In the genomic region with DNA sequence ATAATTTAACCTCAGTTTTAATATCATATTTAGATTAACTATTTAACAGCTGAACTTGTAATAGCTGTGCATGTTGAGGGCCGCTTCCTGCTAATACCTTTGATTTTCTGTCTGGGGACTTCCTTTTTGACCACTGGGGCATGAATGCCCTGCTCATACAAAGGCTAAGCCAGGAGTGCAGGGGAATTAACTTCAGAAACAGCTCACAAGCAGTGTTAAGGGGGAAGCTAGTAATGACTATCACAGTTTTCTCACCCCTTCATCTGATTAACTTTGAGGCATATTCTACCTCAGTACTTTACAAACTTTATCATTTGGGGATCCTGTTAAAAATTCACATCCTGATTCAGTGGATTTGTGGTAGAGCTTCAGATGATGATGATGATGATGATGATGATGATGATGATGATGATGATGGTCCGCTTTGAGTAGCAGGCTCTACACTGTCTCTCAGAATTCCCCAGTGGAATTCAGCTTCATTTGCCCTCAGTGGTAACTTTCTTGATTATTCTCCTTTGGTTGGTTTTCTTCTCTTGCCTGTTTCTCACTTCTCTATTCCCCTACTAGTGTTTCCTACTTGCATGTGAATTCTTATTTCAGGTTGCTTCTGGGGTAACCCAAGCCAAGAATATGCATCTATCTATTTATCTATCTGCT, we compare ENCODE assay signal across 8 cellular contexts.
DNase-seq lines count a peak whose midpoint lies in the region; ATAC-seq, FAIRE-seq and TF ChIP-seq lines count a peak whose summit lies in the region.

No MANE protein-coding gene starts in this region.

- DNase-seq in GM12864 (ENCODE audit: low read depth) = peak; percentile 75
- peak; percentile 16 for DNase-seq in RCC 7860 (ENCODE audit: low spot score)
- no peak for DNase-seq in NCI-H510A (lab: John Stamatoyannopoulos, UW)
- no peak for DNase-seq in NCI-H446 (lab: John Stamatoyannopoulos, UW)
- DNase-seq in Caco-2 = no peak
- DNase-seq in caudate nucleus (lab: John Stamatoyannopoulos, UW) = no peak

- peaks cover 20% of the 10 kb centered on the region for H3K9me3 Mint-ChIP-seq in Caco-2 (ENCODE audit: unreplicated experiment)

- no peak overlapping the region for H3K27ac ChIP-seq in caudate nucleus (ENCODE audit: low read depth, low read length)

- POLR2A ChIA-PET in Caco-2 (lab: Charles Lee) = interaction anchor here (0.7 kb wide), 1 partner anchor 136 kb away, joined by 3 read pairs; no protein-coding TSS in a partner anchor

- no peaks in the 10 kb centered on the region for H3K27me3 Mint-ChIP-seq in Caco-2 (ENCODE audit: insufficient read depth, unreplicated experiment)

- TF ChIP-seq CTCF in GM12864 (IDR thresholded peaks at IDR 0.05; ENCODE audit: low read depth, low read length, missing control alignments) (no peak), Caco-2 (IDR thresholded peaks at IDR 0.05; ENCODE audit: insufficient read depth in 1 of 2, low read depth in 1 of 2, low read length in 1 of 2, severe bottlenecking in 1 of 2, unreplicated experiment in 1 of 2) (no peak)

- CTCF ChIA-PET in Caco-2 (lab: Charles Lee) = no interaction called here

- FAIRE-seq in RCC 7860 (lab: Jason Lieb, UNC) = no peak

- H3K4me1 Mint-ChIP-seq in Caco-2 (ENCODE audit: low read depth, unreplicated experiment) = peaks cover 18% of the 10 kb centered on the region

- 0 out of 2 replicates have a peak, but pooled peaks cover 7% of the 10 kb centered on the region for H3K4me1 ChIP-seq in Caco-2

- H3K27me3 ChIP-seq in Caco-2 (replicated peaks; ENCODE audit: control insufficient read depth, insufficient read depth, low read length) = no peaks in the 10 kb centered on the region

- ATAC-seq in GM19035 (IDR thresholded peaks at IDR 0.05; ENCODE audit: unreplicated experiment) (peak; percentile 49), HG02884 (IDR thresholded peaks at IDR 0.05; ENCODE audit: unreplicated experiment) (peak; percentile 66)

- no peaks in the 10 kb centered on the region for H3K9me3 ChIP-seq in Caco-2

- H3K36me3 ChIP-seq in Caco-2 (ENCODE audit: control insufficient read depth, insufficient read depth, low read length) = no peaks in the 10 kb centered on the region

- no peak overlapping the region for H3K4me3 ChIP-seq in GM12864 (ENCODE audit: low read depth, low read length)
- no peak overlapping the region for H3K4me3 ChIP-seq in Caco-2 (ENCODE audit: low read depth, low read length)

- H3K36me3 Mint-ChIP-seq in Caco-2 (ENCODE audit: insufficient read depth, unreplicated experiment) = no peaks in the 10 kb centered on the region

- no peak overlapping the region for H3K4me3 Mint-ChIP-seq in Caco-2 (ENCODE audit: unreplicated experiment)

- intact Hi-C loops in Caco-2 (cut with micrococcal nuclease; ENCODE audit: unreplicated experiment) = no loop called here

- BruUV-seq in Caco-2 (replicated peaks; lab: Mats Ljungman, UMichigan) = no TSS peak

- no peak overlapping the region for H3K27ac Mint-ChIP-seq in Caco-2 (ENCODE audit: unreplicated experiment)

Comparison
In these comparisons a context has a peak if more than half of its experiments do, and no peak if none do; other contexts are left out.
1. DNase-seq: peak in GM12864 (single experiment) and RCC 7860 (single experiment); none in NCI-H510A (single experiment), NCI-H446 (0 of 2), Caco-2 (0 of 2) and caudate nucleus (0 of 61).